20 cellular contexts compared by ENCODE assay signal in genomic region chr12:92384571-92384970, GRCh38.
DNase-seq lines count a peak whose midpoint lies in the region; ATAC-seq and FAIRE-seq lines count a peak whose summit lies in the region.
"Had no signal": no experiment of that assay in that cellular context is flagged by ENCODE, and none has a peak within 500 bp of the region (broad histone marks: within the 10 kb centered on the region; RNA-seq: fewer than 3 reads in every experiment).

No MANE protein-coding gene starts in this region.

- DNase-seq in SK-MEL-5 (ENCODE audit: low read depth, low spot score) = peak; percentile 54
- peak; percentile 71 for DNase-seq in foreskin melanocyte
- no peak for DNase-seq in frontal cortex (ENCODE audit: low spot score in 2 of 2)
- DNase-seq: 8988T; ACHN; BE2C; C1 segment of cervical spinal cord; Caco-2; Calu3; CD4-positive, alpha-beta memory T cell; CD4-positive, CD25-positive, alpha-beta regulatory T cell; CD8-positive, alpha-beta memory T cell; DMS79 treated with DMSO at 0.1 percent for 48 hours; GF-D8 had no signal

- FAIRE-seq in frontal cortex (lab: Jason Lieb, UNC) = no peak
- FAIRE-seq: A204.1, D721Med, G401.6, GM12891 had no signal

- in situ Hi-C loops in SK-MEL-5 (cut with HindIII; ENCODE audit: low pct_unique_long_range_greater_than_20kb, low sequenced_read_pairs) = no loop called here

- ATAC-seq in GM21360 (IDR thresholded peaks at IDR 0.05; ENCODE audit: unreplicated experiment) (no peak), GM18517 (IDR thresholded peaks at IDR 0.05; ENCODE audit: unreplicated experiment) (no peak)

Comparison
In these comparisons a context has a peak if more than half of its experiments do, and no peak if none do; other contexts are left out.
1. DNase-seq: peak in SK-MEL-5 (single experiment) and foreskin melanocyte (single experiment); none in frontal cortex (0 of 2).